8 cellular contexts compared by ENCODE assay signal in genomic region chr15:25439456-25439836, GRCh38. TPM values are rescaled to one million over a fixed set of nuclear protein-coding genes. Genes with fewer than 3 reads are reported as not detected.
DNase-seq lines count a peak whose midpoint lies in the region; ATAC-seq lines count a peak whose summit lies in the region.

No MANE protein-coding gene starts in this region.

- WGBS in mesodermal cell (ENCODE audit: insufficient coverage in 2 of 2), 2 experiments, result 12 to 13% methylated on average over 11 of the region's 12 CpGs
- 5% methylated on average over 12 of the region's 12 CpGs for WGBS in aorta, 2 donors

- intact Hi-C loops in dendritic cell treated with granulocyte-macrophage colony-stimulating factor and Interleukin-4, amounts not matched to agents 40 ng/mL and 50 ng/mL, for 4 days (cut with micrococcal nuclease), result loop anchor here (5.0 to 10.0 kb wide), 2 partner anchors 37 to 485 kb away; partner anchors contain the start of genes SNRPN and SNURF
- intact Hi-C loops in aorta (cut with DNase I), result loop anchor here in 1 of 2 donors (2.0 to 10.0 kb wide), 4 partner anchors 61 to 305 kb away; no protein-coding TSS in a partner anchor

- H3K9me3 ChIP-seq in mesodermal cell (ENCODE audit: control insufficient read depth, low read length), result no peaks in the 10 kb centered on the region
- H3K9me3 ChIP-seq in aorta (ENCODE audit: control insufficient read depth, low read length), result no peaks in the 10 kb centered on the region

- H3K27ac ChIP-seq in mesodermal cell (ENCODE audit: low read depth, low read length, severe bottlenecking), result peak overlapping the region; percentile 91
- peak overlapping the region in 1 of 2 donors; percentile 64 for H3K27ac ChIP-seq in aorta (ENCODE audit: low read depth in 1 of 2, low read length in 2 of 2)

- H3K27ac Mint-ChIP-seq in dendritic cell treated with granulocyte-macrophage colony-stimulating factor and Interleukin-4, amounts not matched to agents 40 ng/mL and 50 ng/mL, for 4 days, result peak overlapping the region; percentile 91

- H3K27me3 ChIP-seq in H7 (ENCODE audit: control insufficient read depth, insufficient read depth, low read length), result no peaks in the 10 kb centered on the region
- no peaks in the 10 kb centered on the region for H3K27me3 ChIP-seq in aorta (ENCODE audit: control insufficient read depth in 1 of 2, insufficient read depth in 2 of 2, low read length in 1 of 2)

- H3K36me3 ChIP-seq in H7 (replicated peaks; ENCODE audit: control insufficient read depth, insufficient read depth, low read length), result no peaks in the 10 kb centered on the region
- H3K36me3 ChIP-seq in mesodermal cell (ENCODE audit: control insufficient read depth, insufficient read depth, low read length), result peaks cover 7% of the 10 kb centered on the region
- no peaks in the 10 kb centered on the region for H3K36me3 ChIP-seq in aorta (ENCODE audit: control insufficient read depth in 1 of 2, insufficient read depth in 2 of 2, low read length in 1 of 2)

- H3K36me3 Mint-ChIP-seq in dendritic cell treated with granulocyte-macrophage colony-stimulating factor and Interleukin-4, amounts not matched to agents 40 ng/mL and 50 ng/mL, for 4 days (ENCODE audit: low read depth), result peaks cover 25% of the 10 kb centered on the region

- no peak for ATAC-seq in aorta (ENCODE audit: low FRiP score)

- H3K4me3 ChIP-seq in H7 (ENCODE audit: insufficient read depth, low read depth, low read length) (peak overlapping the region; percentile 70), mesodermal cell (ENCODE audit: extremely low read depth, insufficient read depth, low read length, poor library complexity, severe bottlenecking) (peak overlapping the region; percentile 89), aorta (ENCODE audit: low read length in 2 of 2) (peak overlapping the region; percentile 68 to 73)

- H3K27me3 Mint-ChIP-seq in dendritic cell treated with granulocyte-macrophage colony-stimulating factor and Interleukin-4, amounts not matched to agents 40 ng/mL and 50 ng/mL, for 4 days, result peaks cover 3% of the 10 kb centered on the region

- DNase-seq in NCI-H146 (lab: John Stamatoyannopoulos, UW), result peak; percentile 21
- DNase-seq in NCI-H146 treated with DMSO at 0.1 percent for 48 hours (lab: John Stamatoyannopoulos, UW; ENCODE audit: unreplicated experiment), result no peak
- DNase-seq in H7, result no peak
- DNase-seq in NCI-H460 (ENCODE audit: extremely low read depth, low read depth), result peak; percentile 18
- DNase-seq in aorta, result no peak
- DNase-seq in NCI-H524 treated with DMSO at 0.1 percent for 48 hours (lab: John Stamatoyannopoulos, UW), result no peak

- peak overlapping the region; percentile 87 for H3K4me3 Mint-ChIP-seq in dendritic cell treated with granulocyte-macrophage colony-stimulating factor and Interleukin-4, amounts not matched to agents 40 ng/mL and 50 ng/mL, for 4 days

- H3K4me1 Mint-ChIP-seq in dendritic cell treated with granulocyte-macrophage colony-stimulating factor and Interleukin-4, amounts not matched to agents 40 ng/mL and 50 ng/mL, for 4 days (ENCODE audit: low read depth), result peaks cover 6% of the 10 kb centered on the region

- H3K9me3 Mint-ChIP-seq in dendritic cell treated with granulocyte-macrophage colony-stimulating factor and Interleukin-4, amounts not matched to agents 40 ng/mL and 50 ng/mL, for 4 days, result peaks cover 15% of the 10 kb centered on the region

- H3K4me1 ChIP-seq in mesodermal cell (ENCODE audit: control insufficient read depth, insufficient read depth, low read length, poor library complexity, severe bottlenecking), result peaks cover 4% of the 10 kb centered on the region
- H3K4me1 ChIP-seq in aorta (ENCODE audit: control insufficient read depth in 1 of 2, insufficient read depth in 2 of 2, low read length in 2 of 2), result peaks cover 0 to 4% of the 10 kb centered on the region in 2 donors

RNA-seq across cellular contexts. Expression of gene UBE3A, which starts 0.6 kb away (rescaled TPM):
- total RNA-seq in H7 (2014; rRNA removed; shearing (Covaris generic)), result 51.6 and 65.0 TPM in 2 replicates
- 78.2 and 82.6 TPM in 2 replicates for total RNA-seq in NCI-H460 (2014; rRNA removed; shearing (Covaris generic))
- 41.4 and 65.9 TPM in 2 replicates for polyA plus RNA-seq in NCI-H460 (2014; cell fraction: nucleus; rRNA removed)
- polyA plus RNA-seq in mesodermal cell (2013, experiment 1 of 2), result 63.0 TPM
- 73.0 TPM for polyA plus RNA-seq in mesodermal cell (2013, experiment 2 of 2)
- 10 to 100 TPM; 93.5 to 93.6 TPM for total RNA-seq in aorta
- 10 to 100 TPM; 14.8 to 28.5 TPM for polyA plus RNA-seq in aorta

Comparison
In these comparisons a context has a peak if more than half of its experiments do, and no peak if none do; other contexts are left out.
1. DNase-seq: peak in NCI-H146 (single experiment) and NCI-H460 (single experiment); none in NCI-H146 treated with DMSO at 0.1 percent for 48 hours (single experiment), H7 (single experiment), aorta (0 of 2) and NCI-H524 treated with DMSO at 0.1 percent for 48 hours (single experiment).
2. Peak in every context shown above with its lines, with median percentiles within 50 percentile points of each other: H3K4me3 ChIP-seq.